In genomic region chr6:118567974-118568373, GRCh38 we compare ENCODE assay signal across 22 cellular contexts. TPM values are rescaled to one million over a fixed set of nuclear protein-coding genes. Genes with fewer than 3 reads are reported as not detected.
A peak's percentile ranks its signal among the peaks of the same experiment; 100 is the strongest.
DNase-seq lines count a peak whose midpoint lies in the region; ATAC-seq, FAIRE-seq and TF ChIP-seq lines count a peak whose summit lies in the region.
"Had no signal": no experiment of that assay in that cellular context is flagged by ENCODE, and none has a peak within 500 bp of the region (broad histone marks: within the 10 kb centered on the region; RNA-seq: fewer than 3 reads in every experiment).

No MANE protein-coding gene starts in this region.

- no peaks in the 10 kb centered on the region for H3K9me3 ChIP-seq in cardiac muscle cell (ENCODE audit: low read depth)
- no peaks in the 10 kb centered on the region for H3K9me3 ChIP-seq in K562 (replicated peaks; ENCODE audit: control insufficient read depth, insufficient read depth, low read depth, low read length)

- no peak overlapping the region for H3K4me3 Mint-ChIP-seq in memory B cell
- H3K4me3 Mint-ChIP-seq: CD4-positive, CD25-positive, alpha-beta regulatory T cell; GM23338; IgD-negative memory B cell had no signal

- BruUV-seq in K562 (replicated peaks; lab: Mats Ljungman, UMichigan): no TSS peak

- no peak for ATAC-seq in Right ventricle myocardium inferior
- no peak; the same call in 2 of the 3 replicates for ATAC-seq in K562
- ATAC-seq in memory B cell (ENCODE audit: low read depth): no peak
- ATAC-seq in GM19455 (IDR thresholded peaks at IDR 0.05; ENCODE audit: unreplicated experiment): no peak
- ATAC-seq: GM23338, HCT116 had no signal

- peaks cover 7% of the 10 kb centered on the region for H3K4me1 Mint-ChIP-seq in memory B cell

- no peaks in the 10 kb centered on the region for H4K20me1 ChIP-seq in K562 (replicated peaks; ENCODE audit: control insufficient read depth, insufficient read depth, low read length)

- CTCF ChIA-PET in K562 (lab: Yijun Ruan, JAX; ENCODE audit: low intra/inter-chr PET ratio): no interaction called here

- peak overlapping the region; percentile 7 for H3K27ac Mint-ChIP-seq in memory B cell
- H3K27ac Mint-ChIP-seq: GM23338, IgD-negative memory B cell had no signal

- H3K27me3 ChIP-seq in cardiac muscle cell: no peaks in the 10 kb centered on the region
- H3K27me3 ChIP-seq in K562 (ENCODE audit: control insufficient read depth in 2 of 2, insufficient read depth in 2 of 2, low read length in 2 of 2): no peaks in the 10 kb centered on the region

- no peak overlapping the region for H3K9ac ChIP-seq in K562 (ENCODE audit: insufficient read depth in 1 of 2, low read depth in 2 of 2, low read length in 2 of 2)

- H3K9me3 Mint-ChIP-seq in memory B cell: no peaks in the 10 kb centered on the region
- H3K9me3 Mint-ChIP-seq: CD4-positive, CD25-positive, alpha-beta regulatory T cell; IgD-negative memory B cell had no signal

- peaks cover 6% of the 10 kb centered on the region for H3K4me1 ChIP-seq in cardiac muscle cell (ENCODE audit: low read depth)
- H3K4me1 ChIP-seq in K562 (replicated peaks in 1 of 2; ENCODE audit: control insufficient read depth in 2 of 2, insufficient read depth in 2 of 2, low read length in 2 of 2): no peaks in the 10 kb centered on the region; a peak in 1 of 5 replicates

- intact Hi-C loops in Right ventricle myocardium inferior (cut with DNase I): no loop called here
- intact Hi-C loops in K562 (cut with micrococcal nuclease): loop anchor here (5.0 kb wide), 1 partner anchor 169 kb away; no protein-coding TSS in a partner anchor

- no peaks in the 10 kb centered on the region for H3K27me3 Mint-ChIP-seq in memory B cell
- H3K27me3 Mint-ChIP-seq: CD4-positive, CD25-positive, alpha-beta regulatory T cell; IgD-negative memory B cell had no signal

- no peak for TF ChIP-seq RAD21 in K562 (CRISPR knock-in tag; conservative IDR thresholded peaks at IDR 0.05 in 1 of 2, IDR thresholded peaks at IDR 0.05 in 1 of 2)

- no peak for TF ChIP-seq EP300 in K562 (IDR thresholded peaks at IDR 0.05; ENCODE audit: low read length)

- H3K36me3 ChIP-seq in cardiac muscle cell (no peaks in the 10 kb centered on the region), K562 (ENCODE audit: control insufficient read depth, insufficient read depth, low read length) (peaks cover 10% of the 10 kb centered on the region; the same call in 2 of the 3 replicates)

- H3K27ac ChIP-seq in cardiac muscle cell (peak overlapping the region; percentile 18), K562 (ENCODE audit: extremely low read depth, low read depth, low read length) (no peak overlapping the region)

- H3K4me2 ChIP-seq in K562 (ENCODE audit: insufficient read depth, low read length): no peak overlapping the region
- H3K4me2 ChIP-seq: GM23338 had no signal

- in situ Hi-C loops in K562 (cut with MboI): no loop called here

- DNase-seq in cardiac muscle cell (ENCODE audit: low read depth in 1 of 2, low spot score in 1 of 2) (no peak), Right ventricle myocardium inferior (ENCODE audit: missing footprints) (no peak), K562 (ENCODE audit: extremely low read depth in 1 of 4, low spot score in 3 of 4) (no peak), memory B cell (ENCODE audit: low spot score in 2 of 2) (no peak), H4 (ENCODE audit: low spot score) (no peak)
- no peak for DNase-seq in stimulated activated CD4-positive, alpha-beta T cell treated with anti-CD3 and anti-CD28 coated beads, Interleukin-4, amount 100 ng/mL, for 4 hours
- DNase-seq: CD4-positive, CD25-positive, alpha-beta regulatory T cell; COR-L47; DND-41; Karpas-422; NCI-H1694; NCI-H2081; NCI-H446; NCI-H526 treated with DMSO at 0.1 percent for 48 hours; OCI-M1 had no signal

- no peak for TF ChIP-seq POLR2A in K562 (conservative IDR thresholded peaks at IDR 0.05)

- H3K79me2 ChIP-seq in K562 (ENCODE audit: control insufficient read depth, insufficient read depth, low read length): no peaks in the 10 kb centered on the region

- H3K4me3 ChIP-seq in cardiac muscle cell (no peak overlapping the region), K562 (no peak overlapping the region)
- H3K4me3 ChIP-seq: GM23338 had no signal

- POLR2A ChIA-PET in K562 (lab: Yijun Ruan, JAX): interaction anchor here (1.0 kb wide), 1 partner anchor 21 kb away, joined by 3 read pairs; no protein-coding TSS in a partner anchor

- no peak for FAIRE-seq in K562 (lab: Jason Lieb, UNC)
- FAIRE-seq: G401.6, RCC 7860 had no signal

- no peak for TF ChIP-seq CTCF in cardiac muscle cell (IDR thresholded peaks at IDR 0.05; ENCODE audit: low read depth, low read length)
- TF ChIP-seq CTCF in K562 (IDR thresholded peaks at IDR 0.05 in 2 of 3, conservative IDR thresholded peaks at IDR 0.05 in 1 of 3; ENCODE audit: insufficient read depth in 2 of 3, low read depth in 1 of 3, low read length in 3 of 3): no peak

- H2AFZ ChIP-seq in K562 (ENCODE audit: low read depth, low read length): no peak overlapping the region
- H2AFZ ChIP-seq: GM23338 had no signal

- 63% methylated on average over 3 of the region's 3 CpGs for WGBS in K562 (ENCODE audit: insufficient coverage, low coverage, missing lambda C conversion rate)

- peaks cover 5% of the 10 kb centered on the region for H3K36me3 Mint-ChIP-seq in memory B cell
- H3K36me3 Mint-ChIP-seq: IgD-negative memory B cell had no signal

- no peaks in the 10 kb centered on the region for H3K9me1 ChIP-seq in K562 (ENCODE audit: control insufficient read depth, insufficient read depth, low read length)

TF ChIP-seq in K562, 482 proteins besides CTCF, POLR2A, EP300 and RAD21:
- TF ChIP-seq TFE3 (CRISPR knock-in tag; IDR thresholded peaks at IDR 0.05) (peak; percentile 47), HNRNPLL (IDR thresholded peaks at IDR 0.05; ENCODE audit: low read depth, low read length, poor library complexity, severe bottlenecking) (no peak)

RNA-seq across cellular contexts. Expression of gene PLN, which starts 19.9 kb away (rescaled TPM):
- total RNA-seq in cardiac muscle cell (187 and 230 TPM in 2 replicates), Right ventricle myocardium inferior (2,685 TPM), K562 (2014; rRNA removed) (not detected in 2 replicates), K562 (2014; rRNA removed; fragmentation: Illumina TruSeq; extraction: Trizol) (not detected in 2 replicates), K562 (2015; rRNA removed; fragmentation: Illumina TruSeq; extraction: Trizol) (not detected in 2 replicates), K562 (2021) (0.09 TPM in 1 of 2 replicates, not detected in the other)
- polyA plus RNA-seq in cardiac muscle cell (502 and 603 TPM in 2 replicates), K562 (2011; rRNA removed) (0.03 and 0.05 TPM in 2 replicates), K562 (2014; fragmentation: Illumina TruSeq; extraction: Trizol) (not detected in 2 replicates), K562 (2014; fragmentation: Nextera tagmentation; extraction: Ambion mirVana) (under 1 TPM; 0.03 to 0.30 TPM), K562 (2014; rRNA removed) (not detected in 2 replicates)
- not detected in 2 replicates for total RNA-seq in K562 (2011; cell fraction: chromatin; rRNA removed; ENCODE audit: low replicate concordance)
- total RNA-seq in K562 (2011; cell fraction: nucleolus; rRNA removed): not detected in 2 replicates
- total RNA-seq in K562 (2011; cell fraction: nucleoplasm; rRNA removed): 0.31 TPM in 1 of 2 replicates, not detected in the other
- polyA plus RNA-seq in K562 (2011; cell fraction: cytosol; rRNA removed): not detected in 2 replicates
- polyA plus RNA-seq in K562 (2011; cell fraction: nucleus; rRNA removed): not detected in 2 replicates
- polyA plus RNA-seq in K562 (2012): 0.08 TPM in 1 of 2 replicates, not detected in the other
- polyA minus RNA-seq in K562 (2011; rRNA and poly(A)+ RNA removed): 0.15 TPM in 1 of 2 replicates, not detected in the other
- polyA minus RNA-seq in K562 (2011; cell fraction: cytosol; rRNA and poly(A)+ RNA removed): not detected in 2 replicates
- polyA minus RNA-seq in K562 (2011; cell fraction: nucleus; rRNA and poly(A)+ RNA removed): 0.33 TPM in 1 of 2 replicates, not detected in the other
- 0.60 TPM in 1 of 2 replicates, not detected in the other for total RNA-seq in H4 (2014; rRNA removed; shearing (Covaris generic))
- total RNA-seq: CD4-positive, CD25-positive, alpha-beta regulatory T cell; GM23338; SK-MEL-5 had no signal

Comparison
In these comparisons a context has a peak if more than half of its experiments do, and no peak if none do; other contexts are left out.
1. RNA of gene PLN, which starts 19.9 kb away (total RNA-seq): 2,685 TPM in Right ventricle myocardium inferior (single experiment) and 187 to 230 TPM in cardiac muscle cell; 0.60 TPM in H4 and 0.09 to 0.31 TPM in K562; every median in the first group is over 100 times any median in the second.